8 cellular contexts compared by ENCODE assay signal in the genomic region with DNA sequence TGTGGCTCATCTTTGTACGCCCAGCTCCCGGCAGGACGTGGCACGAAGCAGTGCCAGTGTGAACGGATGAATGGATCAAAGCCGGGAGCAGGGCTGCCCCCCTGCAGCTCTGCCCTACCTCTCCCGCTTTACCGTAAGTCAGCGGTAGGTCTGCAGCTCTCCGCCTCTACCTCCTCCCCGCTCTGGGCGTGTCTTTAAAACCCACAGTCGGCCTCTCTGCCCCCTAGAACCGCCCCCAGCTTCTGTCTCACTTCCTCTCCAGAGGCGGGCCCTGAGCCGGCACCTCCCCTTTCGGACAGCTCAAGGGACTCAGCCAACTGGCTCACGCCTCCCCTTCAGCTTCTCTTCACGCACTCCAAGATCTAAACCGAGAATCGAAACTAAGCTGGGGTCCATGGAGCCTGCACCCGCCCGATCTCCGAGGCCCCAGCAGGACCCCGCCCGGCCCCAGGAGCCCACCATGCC. TPM values are rescaled to one million over a fixed set of nuclear protein-coding genes. Genes with fewer than 3 reads are reported as not detected.
DNase-seq lines count a peak whose midpoint lies in the region; ATAC-seq, FAIRE-seq and TF ChIP-seq lines count a peak whose summit lies in the region.

A gene with protein sequence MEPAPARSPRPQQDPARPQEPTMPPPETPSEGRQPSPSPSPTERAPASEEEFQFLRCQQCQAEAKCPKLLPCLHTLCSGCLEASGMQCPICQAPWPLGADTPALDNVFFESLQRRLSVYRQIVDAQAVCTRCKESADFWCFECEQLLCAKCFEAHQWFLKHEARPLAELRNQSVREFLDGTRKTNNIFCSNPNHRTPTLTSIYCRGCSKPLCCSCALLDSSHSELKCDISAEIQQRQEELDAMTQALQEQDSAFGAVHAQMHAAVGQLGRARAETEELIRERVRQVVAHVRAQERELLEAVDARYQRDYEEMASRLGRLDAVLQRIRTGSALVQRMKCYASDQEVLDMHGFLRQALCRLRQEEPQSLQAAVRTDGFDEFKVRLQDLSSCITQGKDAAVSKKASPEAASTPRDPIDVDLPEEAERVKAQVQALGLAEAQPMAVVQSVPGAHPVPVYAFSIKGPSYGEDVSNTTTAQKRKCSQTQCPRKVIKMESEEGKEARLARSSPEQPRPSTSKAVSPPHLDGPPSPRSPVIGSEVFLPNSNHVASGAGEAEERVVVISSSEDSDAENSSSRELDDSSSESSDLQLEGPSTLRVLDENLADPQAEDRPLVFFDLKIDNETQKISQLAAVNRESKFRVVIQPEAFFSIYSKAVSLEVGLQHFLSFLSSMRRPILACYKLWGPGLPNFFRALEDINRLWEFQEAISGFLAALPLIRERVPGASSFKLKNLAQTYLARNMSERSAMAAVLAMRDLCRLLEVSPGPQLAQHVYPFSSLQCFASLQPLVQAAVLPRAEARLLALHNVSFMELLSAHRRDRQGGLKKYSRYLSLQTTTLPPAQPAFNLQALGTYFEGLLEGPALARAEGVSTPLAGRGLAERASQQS (plus strand): TSS at position 298 of the 465 bp plus-strand sequence. CDS start 97 bp downstream, at position 395.

- DNase-seq in AG09309 (ENCODE audit: low read depth): peak; percentile 68
- peak; percentile 92 for DNase-seq in NCI-H460 (ENCODE audit: extremely low read depth, low read depth)
- peak; percentile 89 for DNase-seq in activated CD4-positive, alpha-beta T cell treated with anti-CD3 and anti-CD28 coated beads for 1 hour
- DNase-seq in cerebellum (ENCODE audit: low spot score): peak; percentile 98
- peak; percentile 98 for DNase-seq in kidney
- peak; percentile 98 for DNase-seq in stimulated activated CD4-positive, alpha-beta T cell treated with anti-CD3 and anti-CD28 coated beads, Interleukin-15, amount 100 ng/mL, for 24 hours

- H3K4me3 ChIP-seq in AG09309 (ENCODE audit: control insufficient read depth, low read depth, low read length) (peak within 1 kb of the TSS; percentile 94), kidney (ENCODE audit: low read length in 2 of 2) (peak within 1 kb of the TSS; percentile 85 to 90)

- peak within 1 kb of the TSS; percentile 91 to 95 for H3K27ac ChIP-seq in kidney (ENCODE audit: low read depth in 2 of 2, low read length in 2 of 2)

- ATAC-seq in GM19035 (IDR thresholded peaks at IDR 0.05; ENCODE audit: unreplicated experiment): peak; percentile 72
- ATAC-seq in HG03354 (IDR thresholded peaks at IDR 0.05; ENCODE audit: poor library complexity, severe bottlenecking, unreplicated experiment): peak; percentile 78

- FAIRE-seq in kidney (lab: Jason Lieb, UNC): no peak

- peak within 1 kb of the TSS; percentile 89 to 93 for H3K9ac ChIP-seq in kidney (ENCODE audit: low read length in 2 of 2)

- peaks cover 9 to 32% of the 10 kb centered on the region in 2 donors for H3K4me1 ChIP-seq in kidney (ENCODE audit: control insufficient read depth in 1 of 2, insufficient read depth in 1 of 2, low read depth in 1 of 2, low read length in 2 of 2)

- H3K9me3 ChIP-seq in kidney (ENCODE audit: control insufficient read depth in 1 of 2, low read length in 2 of 2): no peaks in the 10 kb centered on the region

- intact Hi-C loops in kidney (cut with DNase I): no loop called here

- peaks cover 5 to 7% of the 10 kb centered on the region in 2 donors for H3K36me3 ChIP-seq in kidney (ENCODE audit: control insufficient read depth in 1 of 2, insufficient read depth in 2 of 2, low read length in 2 of 2)

- no peak for TF ChIP-seq CTCF in AG09309 (IDR thresholded peaks at IDR 0.05; ENCODE audit: control insufficient read depth, insufficient read depth, low read depth, low read length, missing control alignments)
- TF ChIP-seq CTCF in kidney (IDR thresholded peaks at IDR 0.05; ENCODE audit: borderline replicate concordance, extremely low read depth, insufficient read depth): peak; percentile 4

RNA-seq across cellular contexts. Expression of the gene that starts here (rescaled TPM):
- total RNA-seq in NCI-H460 (2014; rRNA removed; shearing (Covaris generic)): 9.6 and 10.1 TPM in 2 replicates
- 26.1 and 35.9 TPM in 2 replicates for polyA plus RNA-seq in NCI-H460 (2014; cell fraction: nucleus; rRNA removed)
- total RNA-seq in cerebellum: 13.1 TPM
- 82.9 TPM for total RNA-seq in kidney
- 19.6 TPM for polyA plus RNA-seq in kidney (ENCODE audit: insufficient read depth, low read depth, low replicate concordance)

Comparison
In these comparisons a context has a peak if more than half of its experiments do, and no peak if none do; other contexts are left out.
1. Peak in every context shown above with its lines: DNase-seq, ATAC-seq, H3K4me3 ChIP-seq and H3K27ac ChIP-seq.